ENCODE assay signal across 8 cellular contexts in the genomic region with DNA sequence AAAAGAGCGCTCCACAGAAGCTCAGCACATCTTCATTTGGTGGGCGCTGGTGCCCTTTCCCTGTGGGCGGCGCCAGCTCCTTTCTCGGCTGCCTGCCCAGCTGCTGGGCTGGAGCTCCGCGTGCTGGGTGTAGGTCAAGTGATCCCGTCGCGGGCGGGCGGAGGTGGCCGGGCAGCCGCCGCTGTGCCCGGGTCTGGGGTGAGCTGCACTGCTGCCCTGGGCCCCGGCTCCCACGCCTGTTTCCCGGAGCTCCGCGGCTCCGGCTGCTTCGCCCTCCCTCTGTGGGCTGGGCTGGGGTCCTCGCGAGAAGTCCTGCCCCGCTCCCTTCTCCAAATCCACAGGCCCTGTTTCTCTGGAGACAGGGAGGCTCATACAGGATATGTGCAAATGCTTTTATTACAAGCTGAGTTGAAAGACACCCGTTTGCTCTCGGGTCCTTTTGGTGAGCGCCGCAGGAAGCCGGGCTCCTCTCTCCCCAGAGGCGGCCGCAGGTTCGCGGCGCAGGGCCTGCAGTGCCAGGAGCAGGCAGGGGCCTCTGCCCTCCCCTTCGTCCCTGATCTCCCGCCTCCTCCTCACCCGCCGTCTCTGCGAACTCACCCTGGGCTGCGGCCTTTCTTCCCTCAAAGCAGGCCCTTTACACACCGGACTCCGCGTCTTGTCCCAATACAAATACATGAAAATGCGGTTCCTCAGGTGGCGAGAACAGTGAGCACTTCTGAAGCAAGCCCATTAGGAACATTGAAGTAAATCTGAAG.
A peak's percentile ranks its signal among the peaks of the same experiment; 100 is the strongest.
DNase-seq lines count a peak whose midpoint lies in the region; ATAC-seq, FAIRE-seq and TF ChIP-seq lines count a peak whose summit lies in the region.

No MANE protein-coding gene starts in this region.

- intact Hi-C loops in activated CD4-positive, alpha-beta T cell treated with anti-CD3 and anti-CD28 coated beads for 36 hours (cut with DNase I, micrococcal nuclease): no loop called here
- intact Hi-C loops in left colon (cut with DNase I, micrococcal nuclease) (no loop called here), spleen (cut with DNase I; ENCODE audit: low total_unique reads) (no loop called here)

- H3K4me1 Mint-ChIP-seq in activated CD4-positive, alpha-beta T cell treated with anti-CD3 and anti-CD28 coated beads for 36 hours: peaks cover 10% of the 10 kb centered on the region

- 2 to 6% (median 3%) methylated on average over 29 to 47 of the region's 47 CpGs for WGBS in spleen, 5 donors

- peak overlapping the region in 6 of 8 donors; percentile 24 to 80 (median 58) for H3K27ac ChIP-seq in spleen

- CTCF ChIA-PET in activated CD4-positive, alpha-beta T cell treated with anti-CD3 and anti-CD28 coated beads for 36 hours (lab: Charles Lee): interaction anchor here (0.7 to 1.3 kb wide), 5 partner anchors 11 to 31 kb away, joined by 3 to 6 read pairs (median 4); no protein-coding TSS in a partner anchor

- H3K27ac Mint-ChIP-seq in activated CD4-positive, alpha-beta T cell treated with anti-CD3 and anti-CD28 coated beads for 36 hours: no peak overlapping the region

- no peaks in the 10 kb centered on the region for H3K9me3 Mint-ChIP-seq in activated CD4-positive, alpha-beta T cell treated with anti-CD3 and anti-CD28 coated beads for 36 hours (ENCODE audit: low read depth)

- peak; percentile 51 for DNase-seq in activated CD4-positive, alpha-beta T cell treated with anti-CD3 and anti-CD28 coated beads for 36 hours
- DNase-seq in dedifferentiated amniotic fluid mesenchymal stem cell (ENCODE audit: extremely low spot score) (peak; percentile 22), left colon (peak; percentile 38 to 68), spleen (peak; percentile 86), HTR-8/SVneo (ENCODE audit: insufficient read length, low spot score) (no peak), 8988T (no peak)

- H3K27me3 ChIP-seq in spleen (replicated peaks in 1 of 7): peaks cover 0 to 70% (median 0%) of the 10 kb centered on the region in 7 donors

- H3K4me1 ChIP-seq in spleen: peaks cover 0 to 21% (median 15%) of the 10 kb centered on the region in 6 donors

- no peaks in the 10 kb centered on the region for H3K36me3 ChIP-seq in spleen

- H3K36me3 Mint-ChIP-seq in activated CD4-positive, alpha-beta T cell treated with anti-CD3 and anti-CD28 coated beads for 36 hours (ENCODE audit: low read depth): no peaks in the 10 kb centered on the region

- no peaks in the 10 kb centered on the region for H3K9me3 ChIP-seq in spleen

- ATAC-seq in GM18511 (IDR thresholded peaks at IDR 0.05; ENCODE audit: unreplicated experiment): peak; percentile 72
- ATAC-seq in HG03108 (IDR thresholded peaks at IDR 0.05; ENCODE audit: unreplicated experiment): peak; percentile 54
- ATAC-seq in activated CD4-positive, alpha-beta T cell treated with anti-CD3 and anti-CD28 coated beads for 36 hours: peak; percentile 70
- peak; percentile 90 for ATAC-seq in left colon

- TF ChIP-seq CTCF in spleen (IDR thresholded peaks at IDR 0.05 in 8 of 11, conservative IDR thresholded peaks at IDR 0.05 in 3 of 11): no peak

- POLR2A ChIA-PET in activated CD4-positive, alpha-beta T cell treated with anti-CD3 and anti-CD28 coated beads for 36 hours (lab: Charles Lee): no interaction called here

- FAIRE-seq in HTR-8/SVneo (lab: Jason Lieb, UNC): no peak

- peak overlapping the region; percentile 26 to 68 (median 42) for H3K4me3 ChIP-seq in spleen

- H3K27me3 Mint-ChIP-seq in activated CD4-positive, alpha-beta T cell treated with anti-CD3 and anti-CD28 coated beads for 36 hours: peaks cover 42% of the 10 kb centered on the region

- TF ChIP-seq POLR2A in spleen (IDR thresholded peaks at IDR 0.05): no peak

- peak overlapping the region; percentile 66 for H3K4me3 Mint-ChIP-seq in activated CD4-positive, alpha-beta T cell treated with anti-CD3 and anti-CD28 coated beads for 36 hours

Comparison
In these comparisons a context has a peak if more than half of its experiments do, and no peak if none do; other contexts are left out.
1. DNase-seq: peak in activated CD4-positive, alpha-beta T cell treated with anti-CD3 and anti-CD28 coated beads for 36 hours (single experiment), dedifferentiated amniotic fluid mesenchymal stem cell (single experiment), left colon (2 of 2) and spleen (single experiment); none in HTR-8/SVneo (single experiment) and 8988T (single experiment).
2. Peak in every context shown above with its lines, with median percentiles within 50 percentile points of each other: ATAC-seq.